ENCODE assay signal across 35 cellular contexts in genomic region chr15:80382285-80382684, GRCh38.
"Had no signal": no experiment of that assay in that cellular context is flagged by ENCODE, and none has a peak within 500 bp of the region (broad histone marks: within the 10 kb centered on the region; RNA-seq: fewer than 3 reads in every experiment).

No MANE protein-coding gene starts in this region.

- H3K9me3 ChIP-seq: MG63 had no signal

- H3K36me3 ChIP-seq: MG63 had no signal

- DNase-seq: Karpas-422, Kasumi-1, MG63, MM.1S, MV-4-11, NCI-H1048, NCI-H1092, NCI-H1092 treated with DMSO at 0.1 percent for 48 hours, NCI-H1105, NCI-H1105 treated with DMSO at 0.1 percent for 48 hours, NCI-H1417, NCI-H1417 treated with DMSO at 0.1 percent for 48 hours, NCI-H1436, NCI-H1436 treated with DMSO at 0.1 percent for 48 hours, NCI-H146, NCI-H1694, NCI-H1694 treated with DMSO at 0.1 percent for 48 hours, NCI-H187, NCI-H187 treated with DMSO at 0.1 percent for 48 hours, NCI-H1930, NCI-H2029, NCI-H2029 treated with DMSO at 0.1 percent for 48 hours, NCI-H2081, NCI-H2081 treated with DMSO at 0.1 percent for 48 hours, NCI-H2107, NCI-H2171, NCI-H2171 treated with DMSO at 0.1 percent for 48 hours, NCI-H2227 treated with DMSO at 0.1 percent for 48 hours, NCI-H226, NCI-H345, NCI-H446, NCI-H446 treated with DMSO at 0.1 percent for 48 hours, NCI-H510A, NCI-H510A treated with DMSO at 0.1 percent for 48 hours, NCI-H524 had no signal

- H3K4me3 ChIP-seq: MG63 had no signal
